Comparison of ENCODE assay signal across 26 cellular contexts in genomic region chr2:117631141-117631540, GRCh38.
"Had no signal": no experiment of that assay in that cellular context is flagged by ENCODE, and none has a peak within 500 bp of the region (broad histone marks: within the 10 kb centered on the region; RNA-seq: fewer than 3 reads in every experiment).

No MANE protein-coding gene starts in this region.

- H3K4me3 ChIP-seq: SJCRH30 had no signal

- H3K27ac Mint-ChIP-seq: activated CD4-positive, alpha-beta T cell treated with anti-CD3 and anti-CD28 coated beads, Interleukin-2, amount 10 ng/mL, durations not matched to agents 7 days and 5 days; activated CD8-positive, alpha-beta T cell treated with anti-CD3 and anti-CD28 coated beads, Interleukin-2, amount 10 ng/mL, durations not matched to agents 7 days and 5 days; activated naive CD4-positive, alpha-beta T cell treated with anti-CD3 and anti-CD28 coated beads, Interleukin-2, amount 10 ng/mL, durations not matched to agents 7 days and 5 days; activated naive CD8-positive, alpha-beta T cell; activated naive CD8-positive, alpha-beta T cell treated with anti-CD3 and anti-CD28 coated beads, Interleukin-2, amount 50 U/mL, for 24 hours; activated T-cell treated with anti-CD3 and anti-CD28 coated beads, Interleukin-2, amount 50 U/mL, for 24 hours had no signal

- H3K9me3 Mint-ChIP-seq: activated CD4-positive, alpha-beta T cell treated with anti-CD3 and anti-CD28 coated beads, Interleukin-2, amount 10 ng/mL, durations not matched to agents 7 days and 5 days; activated naive CD4-positive, alpha-beta T cell treated with anti-CD3 and anti-CD28 coated beads, Interleukin-2, amount 10 ng/mL, durations not matched to agents 7 days and 5 days; activated T-cell treated with anti-CD3 and anti-CD28 coated beads, Interleukin-2, amount 50 U/mL, for 24 hours had no signal

- H3K27ac ChIP-seq: SJCRH30, WERI-Rb-1 had no signal

- DNase-seq: activated CD4-positive, alpha-beta T cell treated with anti-CD3 and anti-CD28 coated beads for 1 hour; activated CD4-positive, alpha-beta T cell treated with anti-CD3 and anti-CD28 coated beads, Interleukin-2, amount 10 ng/mL, durations not matched to agents 7 days and 5 days; activated CD4-positive, alpha-beta T cell treated with anti-CD3 and anti-CD28 coated beads, Interleukin-2, amount 50 U/mL, for 48 hours; activated CD4-positive, CD25-positive, alpha-beta regulatory T cell; activated CD8-positive, alpha-beta T cell treated with anti-CD3 and anti-CD28 coated beads, Interleukin-2, amount 10 ng/mL, durations not matched to agents 7 days and 5 days; activated gamma-delta T cell treated with Interleukin-2 at 50 U/mL for 16 hours; activated naive CD4-positive, alpha-beta T cell treated with anti-CD3 and anti-CD28 coated beads, Interleukin-2, amount 10 ng/mL, durations not matched to agents 7 days and 5 days; activated naive CD8-positive, alpha-beta T cell treated with anti-CD3 and anti-CD28 coated beads, Interleukin-2, amount 50 U/mL, for 24 hours; activated T-cell treated with anti-CD3 and anti-CD28 coated beads, Interleukin-2, amount 50 U/mL, for 24 hours; anterior cingulate cortex; caudate nucleus; cerebellar nuclear complex; NCI-H1048; NCI-H1436 treated with DMSO at 0.1 percent for 48 hours; NCI-H1694 treated with DMSO at 0.1 percent for 48 hours; NCI-H2029; NCI-H345; NCI-H524 treated with DMSO at 0.1 percent for 48 hours; NCI-H748 treated with DMSO at 0.1 percent for 48 hours; SHP77; SJCRH30; T1000; WERI-Rb-1 had no signal

- H3K27me3 ChIP-seq: SJCRH30 had no signal

- H3K4me1 Mint-ChIP-seq: activated CD4-positive, alpha-beta T cell treated with anti-CD3 and anti-CD28 coated beads, Interleukin-2, amount 10 ng/mL, durations not matched to agents 7 days and 5 days; activated naive CD4-positive, alpha-beta T cell treated with anti-CD3 and anti-CD28 coated beads, Interleukin-2, amount 10 ng/mL, durations not matched to agents 7 days and 5 days; activated naive CD8-positive, alpha-beta T cell treated with anti-CD3 and anti-CD28 coated beads, Interleukin-2, amount 50 U/mL, for 24 hours had no signal

- H3K9me3 ChIP-seq: SJCRH30 had no signal

- H3K36me3 ChIP-seq: SJCRH30, WERI-Rb-1 had no signal

- ATAC-seq: activated CD8-positive, alpha-beta T cell treated with anti-CD3 and anti-CD28 coated beads, Interleukin-2, amount 10 ng/mL, durations not matched to agents 7 days and 5 days; activated naive CD8-positive, alpha-beta T cell treated with anti-CD3 and anti-CD28 coated beads, Interleukin-2, amount 50 U/mL, for 24 hours; Panc1 had no signal

- H3K36me3 Mint-ChIP-seq: activated naive CD4-positive, alpha-beta T cell treated with anti-CD3 and anti-CD28 coated beads, Interleukin-2, amount 10 ng/mL, durations not matched to agents 7 days and 5 days; activated naive CD8-positive, alpha-beta T cell; brain had no signal

- H3K27me3 Mint-ChIP-seq: activated CD4-positive, alpha-beta T cell treated with anti-CD3 and anti-CD28 coated beads, Interleukin-2, amount 10 ng/mL, durations not matched to agents 7 days and 5 days; activated naive CD4-positive, alpha-beta T cell treated with anti-CD3 and anti-CD28 coated beads, Interleukin-2, amount 10 ng/mL, durations not matched to agents 7 days and 5 days; activated naive CD8-positive, alpha-beta T cell; activated T-cell treated with anti-CD3 and anti-CD28 coated beads, Interleukin-2, amount 50 U/mL, for 24 hours had no signal

- H3K4me3 Mint-ChIP-seq: activated CD4-positive, alpha-beta T cell treated with anti-CD3 and anti-CD28 coated beads, Interleukin-2, amount 10 ng/mL, durations not matched to agents 7 days and 5 days; activated CD8-positive, alpha-beta T cell treated with anti-CD3 and anti-CD28 coated beads, Interleukin-2, amount 10 ng/mL, durations not matched to agents 7 days and 5 days; activated naive CD4-positive, alpha-beta T cell treated with anti-CD3 and anti-CD28 coated beads, Interleukin-2, amount 10 ng/mL, durations not matched to agents 7 days and 5 days; activated naive CD8-positive, alpha-beta T cell; activated naive CD8-positive, alpha-beta T cell treated with anti-CD3 and anti-CD28 coated beads, Interleukin-2, amount 50 U/mL, for 24 hours; activated T-cell treated with anti-CD3 and anti-CD28 coated beads, Interleukin-2, amount 50 U/mL, for 24 hours had no signal

- H3K4me1 ChIP-seq: SJCRH30 had no signal
